In the genomic region with DNA sequence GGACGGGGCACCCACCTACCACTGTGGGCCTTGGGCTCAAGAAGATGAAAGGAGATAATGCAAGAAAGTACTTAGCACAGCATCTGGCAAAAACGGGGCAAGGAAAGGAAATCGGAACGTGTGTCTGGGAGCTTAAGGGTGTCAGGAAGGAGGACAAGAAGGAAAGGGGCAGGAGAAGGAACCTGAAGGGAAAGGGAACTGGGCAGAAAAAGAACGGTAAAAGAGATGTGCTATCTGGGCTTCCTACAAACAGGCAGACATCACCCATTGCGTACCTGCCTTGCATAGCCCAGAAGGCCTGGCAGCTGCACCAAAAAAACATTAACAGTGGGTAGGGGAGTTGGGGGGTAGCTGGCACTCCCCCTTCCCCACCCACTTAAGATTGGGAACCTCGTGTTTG, we compare ENCODE assay signal across 2 cellular contexts.
TF ChIP-seq lines count a peak whose summit lies in the region.

No MANE protein-coding gene starts in this region.

TF ChIP-seq in GM23338, 12 proteins besides CTCF, POLR2A, EP300 and RAD21 (continues in another document):
- TF ChIP-seq ZNF331 (CRISPR knock-in tag; IDR thresholded peaks at IDR 0.05; ENCODE audit: low read depth) (no peak), ZNF114 (CRISPR knock-in tag; IDR thresholded peaks at IDR 0.05) (no peak), JUNB (IDR thresholded peaks at IDR 0.05; ENCODE audit: unreplicated experiment) (no peak), NANOG (IDR thresholded peaks at IDR 0.05; ENCODE audit: borderline replicate concordance) (no peak), CREB1 (CRISPR knock-in tag; IDR thresholded peaks at IDR 0.05; ENCODE audit: low read depth) (no peak), POLR2AphosphoS5 (IDR thresholded peaks at IDR 0.05; ENCODE audit: low read depth) (no peak), EZH2 (IDR thresholded peaks at IDR 0.05; ENCODE audit: low read depth, unreplicated experiment) (no peak)
- TF ChIP-seq, protein P1, sequence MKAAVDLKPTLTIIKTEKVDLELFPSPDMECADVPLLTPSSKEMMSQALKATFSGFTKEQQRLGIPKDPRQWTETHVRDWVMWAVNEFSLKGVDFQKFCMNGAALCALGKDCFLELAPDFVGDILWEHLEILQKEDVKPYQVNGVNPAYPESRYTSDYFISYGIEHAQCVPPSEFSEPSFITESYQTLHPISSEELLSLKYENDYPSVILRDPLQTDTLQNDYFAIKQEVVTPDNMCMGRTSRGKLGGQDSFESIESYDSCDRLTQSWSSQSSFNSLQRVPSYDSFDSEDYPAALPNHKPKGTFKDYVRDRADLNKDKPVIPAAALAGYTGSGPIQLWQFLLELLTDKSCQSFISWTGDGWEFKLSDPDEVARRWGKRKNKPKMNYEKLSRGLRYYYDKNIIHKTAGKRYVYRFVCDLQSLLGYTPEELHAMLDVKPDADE (IDR thresholded peaks at IDR 0.05) = no peak
- TF ChIP-seq, protein P2, sequence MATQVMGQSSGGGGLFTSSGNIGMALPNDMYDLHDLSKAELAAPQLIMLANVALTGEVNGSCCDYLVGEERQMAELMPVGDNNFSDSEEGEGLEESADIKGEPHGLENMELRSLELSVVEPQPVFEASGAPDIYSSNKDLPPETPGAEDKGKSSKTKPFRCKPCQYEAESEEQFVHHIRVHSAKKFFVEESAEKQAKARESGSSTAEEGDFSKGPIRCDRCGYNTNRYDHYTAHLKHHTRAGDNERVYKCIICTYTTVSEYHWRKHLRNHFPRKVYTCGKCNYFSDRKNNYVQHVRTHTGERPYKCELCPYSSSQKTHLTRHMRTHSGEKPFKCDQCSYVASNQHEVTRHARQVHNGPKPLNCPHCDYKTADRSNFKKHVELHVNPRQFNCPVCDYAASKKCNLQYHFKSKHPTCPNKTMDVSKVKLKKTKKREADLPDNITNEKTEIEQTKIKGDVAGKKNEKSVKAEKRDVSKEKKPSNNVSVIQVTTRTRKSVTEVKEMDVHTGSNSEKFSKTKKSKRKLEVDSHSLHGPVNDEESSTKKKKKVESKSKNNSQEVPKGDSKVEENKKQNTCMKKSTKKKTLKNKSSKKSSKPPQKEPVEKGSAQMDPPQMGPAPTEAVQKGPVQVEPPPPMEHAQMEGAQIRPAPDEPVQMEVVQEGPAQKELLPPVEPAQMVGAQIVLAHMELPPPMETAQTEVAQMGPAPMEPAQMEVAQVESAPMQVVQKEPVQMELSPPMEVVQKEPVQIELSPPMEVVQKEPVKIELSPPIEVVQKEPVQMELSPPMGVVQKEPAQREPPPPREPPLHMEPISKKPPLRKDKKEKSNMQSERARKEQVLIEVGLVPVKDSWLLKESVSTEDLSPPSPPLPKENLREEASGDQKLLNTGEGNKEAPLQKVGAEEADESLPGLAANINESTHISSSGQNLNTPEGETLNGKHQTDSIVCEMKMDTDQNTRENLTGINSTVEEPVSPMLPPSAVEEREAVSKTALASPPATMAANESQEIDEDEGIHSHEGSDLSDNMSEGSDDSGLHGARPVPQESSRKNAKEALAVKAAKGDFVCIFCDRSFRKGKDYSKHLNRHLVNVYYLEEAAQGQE (IDR thresholded peaks at IDR 0.05; ENCODE audit: unreplicated experiment) = no peak
- TF ChIP-seq, protein P3, sequence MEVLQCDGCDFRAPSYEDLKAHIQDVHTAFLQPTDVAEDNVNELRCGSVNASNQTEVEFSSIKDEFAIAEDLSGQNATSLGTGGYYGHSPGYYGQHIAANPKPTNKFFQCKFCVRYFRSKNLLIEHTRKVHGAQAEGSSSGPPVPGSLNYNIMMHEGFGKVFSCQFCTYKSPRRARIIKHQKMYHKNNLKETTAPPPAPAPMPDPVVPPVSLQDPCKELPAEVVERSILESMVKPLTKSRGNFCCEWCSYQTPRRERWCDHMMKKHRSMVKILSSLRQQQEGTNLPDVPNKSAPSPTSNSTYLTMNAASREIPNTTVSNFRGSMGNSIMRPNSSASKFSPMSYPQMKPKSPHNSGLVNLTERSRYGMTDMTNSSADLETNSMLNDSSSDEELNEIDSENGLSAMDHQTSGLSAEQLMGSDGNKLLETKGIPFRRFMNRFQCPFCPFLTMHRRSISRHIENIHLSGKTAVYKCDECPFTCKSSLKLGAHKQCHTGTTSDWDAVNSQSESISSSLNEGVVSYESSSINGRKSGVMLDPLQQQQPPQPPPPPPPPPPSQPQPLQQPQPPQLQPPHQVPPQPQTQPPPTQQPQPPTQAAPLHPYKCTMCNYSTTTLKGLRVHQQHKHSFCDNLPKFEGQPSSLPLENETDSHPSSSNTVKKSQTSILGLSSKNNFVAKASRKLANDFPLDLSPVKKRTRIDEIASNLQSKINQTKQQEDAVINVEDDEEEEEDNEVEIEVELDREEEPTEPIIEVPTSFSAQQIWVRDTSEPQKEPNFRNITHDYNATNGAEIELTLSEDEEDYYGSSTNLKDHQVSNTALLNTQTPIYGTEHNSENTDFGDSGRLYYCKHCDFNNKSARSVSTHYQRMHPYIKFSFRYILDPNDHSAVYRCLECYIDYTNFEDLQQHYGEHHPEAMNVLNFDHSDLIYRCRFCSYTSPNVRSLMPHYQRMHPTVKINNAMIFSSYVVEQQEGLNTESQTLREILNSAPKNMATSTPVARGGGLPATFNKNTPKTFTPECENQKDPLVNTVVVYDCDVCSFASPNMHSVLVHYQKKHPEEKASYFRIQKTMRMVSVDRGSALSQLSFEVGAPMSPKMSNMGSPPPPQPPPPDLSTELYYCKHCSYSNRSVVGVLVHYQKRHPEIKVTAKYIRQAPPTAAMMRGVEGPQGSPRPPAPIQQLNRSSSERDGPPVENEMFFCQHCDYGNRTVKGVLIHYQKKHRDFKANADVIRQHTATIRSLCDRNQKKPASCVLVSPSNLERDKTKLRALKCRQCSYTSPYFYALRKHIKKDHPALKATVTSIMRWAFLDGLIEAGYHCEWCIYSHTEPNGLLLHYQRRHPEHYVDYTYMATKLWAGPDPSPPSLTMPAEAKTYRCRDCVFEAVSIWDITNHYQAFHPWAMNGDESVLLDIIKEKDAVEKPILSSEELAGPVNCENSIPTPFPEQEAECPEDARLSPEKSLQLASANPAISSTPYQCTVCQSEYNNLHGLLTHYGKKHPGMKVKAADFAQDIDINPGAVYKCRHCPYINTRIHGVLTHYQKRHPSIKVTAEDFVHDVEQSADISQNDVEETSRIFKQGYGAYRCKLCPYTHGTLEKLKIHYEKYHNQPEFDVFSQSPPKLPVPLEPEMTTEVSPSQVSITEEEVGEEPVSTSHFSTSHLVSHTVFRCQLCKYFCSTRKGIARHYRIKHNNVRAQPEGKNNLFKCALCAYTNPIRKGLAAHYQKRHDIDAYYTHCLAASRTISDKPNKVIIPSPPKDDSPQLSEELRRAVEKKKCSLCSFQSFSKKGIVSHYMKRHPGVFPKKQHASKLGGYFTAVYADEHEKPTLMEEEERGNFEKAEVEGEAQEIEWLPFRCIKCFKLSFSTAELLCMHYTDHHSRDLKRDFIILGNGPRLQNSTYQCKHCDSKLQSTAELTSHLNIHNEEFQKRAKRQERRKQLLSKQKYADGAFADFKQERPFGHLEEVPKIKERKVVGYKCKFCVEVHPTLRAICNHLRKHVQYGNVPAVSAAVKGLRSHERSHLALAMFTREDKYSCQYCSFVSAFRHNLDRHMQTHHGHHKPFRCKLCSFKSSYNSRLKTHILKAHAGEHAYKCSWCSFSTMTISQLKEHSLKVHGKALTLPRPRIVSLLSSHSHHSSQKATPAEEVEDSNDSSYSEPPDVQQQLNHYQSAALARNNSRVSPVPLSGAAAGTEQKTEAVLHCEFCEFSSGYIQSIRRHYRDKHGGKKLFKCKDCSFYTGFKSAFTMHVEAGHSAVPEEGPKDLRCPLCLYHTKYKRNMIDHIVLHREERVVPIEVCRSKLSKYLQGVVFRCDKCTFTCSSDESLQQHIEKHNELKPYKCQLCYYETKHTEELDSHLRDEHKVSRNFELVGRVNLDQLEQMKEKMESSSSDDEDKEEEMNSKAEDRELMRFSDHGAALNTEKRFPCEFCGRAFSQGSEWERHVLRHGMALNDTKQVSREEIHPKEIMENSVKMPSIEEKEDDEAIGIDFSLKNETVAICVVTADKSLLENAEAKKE (CRISPR knock-in tag; IDR thresholded peaks at IDR 0.05) = no peak

TF ChIP-seq in SK-N-SH, 30 proteins besides CTCF, POLR2A, EP300 and RAD21:
- TF ChIP-seq RFX5 (IDR thresholded peaks at IDR 0.05; ENCODE audit: low read length) = no peak
- TF ChIP-seq GATA2 (CRISPR knock-in tag; IDR thresholded peaks at IDR 0.05) = no peak
